ENCODE assay signal across 10 cellular contexts in genomic region chr9:5393497-5393896, GRCh38. TPM values are rescaled to one million over a fixed set of nuclear protein-coding genes. Genes with fewer than 3 reads are reported as not detected.
"Had no signal": no experiment of that assay in that cellular context is flagged by ENCODE, and none has a peak within 500 bp of the region (broad histone marks: within the 10 kb centered on the region; RNA-seq: fewer than 3 reads in every experiment).

No MANE protein-coding gene starts in this region.

- H3K9ac ChIP-seq: KMS-11 had no signal

- H2AFZ ChIP-seq: GM23338 had no signal

- DNase-seq: H9, HCEC 1CT, Karpas-422, KBM-7 had no signal

- H3K4me2 ChIP-seq: GM23338, KMS-11 had no signal

- H3K4me3 ChIP-seq: GM23338 had no signal

- FAIRE-seq: H1, HTR-8/SVneo had no signal

- H3K27ac ChIP-seq: KMS-11 had no signal

- ATAC-seq: GM23338 had no signal

RNA-seq across cellular contexts. Expression of gene RLN1, which starts 53.8 kb away (rescaled TPM):
- total RNA-seq: HT-29, LHCN-M2 had no signal

RNA-seq across cellular contexts. Expression of gene CD274, which starts 56.8 kb away (rescaled TPM):
- total RNA-seq: GM23338, H9 had no signal
- polyA plus RNA-seq: GM23338 had no signal
